Comparison of ENCODE assay signal across 19 cellular contexts in the genomic region with DNA sequence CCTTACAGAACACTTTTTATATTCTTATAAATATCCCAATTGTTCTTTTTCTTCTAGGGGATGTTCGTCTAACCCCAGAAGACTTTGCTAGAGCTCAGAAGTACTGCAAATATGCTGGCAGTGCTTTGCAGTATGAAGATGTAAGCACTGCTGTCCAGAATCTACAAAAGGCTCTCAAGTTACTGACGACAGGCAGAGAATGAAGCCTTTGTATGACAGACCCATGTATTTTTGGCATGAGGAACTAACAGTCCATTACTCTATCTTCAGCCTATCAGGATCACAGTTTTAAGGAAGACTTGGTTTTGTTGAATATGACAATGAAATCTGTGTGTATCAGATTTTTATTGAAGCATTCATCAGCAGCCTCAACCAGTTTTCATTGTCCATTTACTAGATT.
DNase-seq lines count a peak whose midpoint lies in the region; ATAC-seq lines count a peak whose summit lies in the region.
"Had no signal": no experiment of that assay in that cellular context is flagged by ENCODE, and none has a peak within 500 bp of the region (broad histone marks: within the 10 kb centered on the region; RNA-seq: fewer than 3 reads in every experiment).

No MANE protein-coding gene starts in this region.

- peaks cover 17% of the 10 kb centered on the region for H3K36me3 Mint-ChIP-seq in activated CD4-positive, alpha-beta memory T cell treated with anti-CD3 and anti-CD28 coated beads, Interleukin-2, amount 10 ng/mL, durations not matched to agents 7 days and 5 days (ENCODE audit: low read depth)

- ATAC-seq in sciatic nerve (peak; percentile 79), GM21367 (IDR thresholded peaks at IDR 0.05; ENCODE audit: unreplicated experiment) (no peak)

- peaks cover 6% of the 10 kb centered on the region for H3K9me3 Mint-ChIP-seq in activated CD4-positive, alpha-beta memory T cell treated with anti-CD3 and anti-CD28 coated beads, Interleukin-2, amount 10 ng/mL, durations not matched to agents 7 days and 5 days

- intact Hi-C loops in sciatic nerve (cut with DNase I): no loop called here

- POLR2A ChIA-PET in activated CD4-positive, alpha-beta memory T cell treated with anti-CD3 and anti-CD28 coated beads, Interleukin-2, amount 10 ng/mL, durations not matched to agents 7 days and 5 days (lab: Charles Lee): no interaction called here

- H3K27ac Mint-ChIP-seq in activated CD4-positive, alpha-beta memory T cell treated with anti-CD3 and anti-CD28 coated beads, Interleukin-2, amount 10 ng/mL, durations not matched to agents 7 days and 5 days: no peak overlapping the region
- H3K27ac Mint-ChIP-seq: CD4-positive, alpha-beta memory T cell had no signal

- H3K27me3 Mint-ChIP-seq in activated CD4-positive, alpha-beta memory T cell treated with anti-CD3 and anti-CD28 coated beads, Interleukin-2, amount 10 ng/mL, durations not matched to agents 7 days and 5 days: no peaks in the 10 kb centered on the region
- H3K27me3 Mint-ChIP-seq: CD4-positive, alpha-beta memory T cell had no signal

- no peak overlapping the region for H3K4me3 Mint-ChIP-seq in activated CD4-positive, alpha-beta memory T cell treated with anti-CD3 and anti-CD28 coated beads, Interleukin-2, amount 10 ng/mL, durations not matched to agents 7 days and 5 days
- H3K4me3 Mint-ChIP-seq: CD4-positive, alpha-beta memory T cell had no signal

- CTCF ChIA-PET in activated CD4-positive, alpha-beta memory T cell treated with anti-CD3 and anti-CD28 coated beads, Interleukin-2, amount 10 ng/mL, durations not matched to agents 7 days and 5 days (lab: Charles Lee): interaction anchor here (1.1 to 2.5 kb wide), 2 partner anchors 11 to 13 kb away, joined by 3 to 9 read pairs; no protein-coding TSS in a partner anchor

- no peaks in the 10 kb centered on the region for H3K4me1 Mint-ChIP-seq in activated CD4-positive, alpha-beta memory T cell treated with anti-CD3 and anti-CD28 coated beads, Interleukin-2, amount 10 ng/mL, durations not matched to agents 7 days and 5 days

- DNase-seq in COLO829 (ENCODE audit: low spot score) (peak; percentile 61), RPMI7951 (ENCODE audit: low read depth) (peak; percentile 46), midbrain (lab: John Stamatoyannopoulos, UW) (peak; percentile 11), sciatic nerve (ENCODE audit: low spot score) (no peak), DMS79 (lab: John Stamatoyannopoulos, UW) (no peak)
- no peak for DNase-seq in activated CD4-positive, alpha-beta memory T cell treated with anti-CD3 and anti-CD28 coated beads, Interleukin-2, amount 10 ng/mL, durations not matched to agents 7 days and 5 days
- DNase-seq: CD4-positive, alpha-beta memory T cell; DMS 273 treated with DMSO at 0.1 percent for 48 hours; DND-41; GM23248; H7; KG1; MM.1S; NCI-H2029; NCI-H2227 treated with DMSO at 0.1 percent for 48 hours; NCI-H510A; NCI-H69; SHP77 had no signal

Comparison
In these comparisons a context has a peak if more than half of its experiments do, and no peak if none do; other contexts are left out.
1. DNase-seq: peak in COLO829 (single experiment), RPMI7951 (single experiment) and midbrain (single experiment); none in sciatic nerve (single experiment), DMS79 (single experiment) and activated CD4-positive, alpha-beta memory T cell treated with anti-CD3 and anti-CD28 coated beads, Interleukin-2, amount 10 ng/mL, durations not matched to agents 7 days and 5 days (single experiment).